Comparison of ENCODE assay signal across 8 cellular contexts in genomic region chr20:41617931-41618806, GRCh38. TPM values are rescaled to one million over a fixed set of nuclear protein-coding genes. Genes with fewer than 3 reads are reported as not detected.
DNase-seq lines count a peak whose midpoint lies in the region; TF ChIP-seq lines count a peak whose summit lies in the region.

Gene CHD6, minus strand, starts transcription at chr20:41618377. Its CDS starts 67,040 bp downstream, at chr20:41551337.

- peak within 1 kb of the TSS; percentile 80; the same call in 1 of the 2 replicates for H3K14ac ChIP-seq in H9 (ENCODE audit: insufficient read depth, low read length)

- no peak within 1 kb of the TSS for H2BK5ac ChIP-seq in H9 (ENCODE audit: insufficient read length, low read length)

- no peaks in the 10 kb centered on the region for H3K36me3 Mint-ChIP-seq in H9 (ENCODE audit: insufficient read depth in 1 of 3, low read depth in 3 of 3)
- no peaks in the 10 kb centered on the region for H3K36me3 Mint-ChIP-seq in neural crest cell (ENCODE audit: low read depth)

- H3K4me1 ChIP-seq in H9 (ENCODE audit: insufficient read depth, low read length) = peaks cover 8% of the 10 kb centered on the region
- peaks cover 8% of the 10 kb centered on the region for H3K4me1 ChIP-seq in stomach smooth muscle (ENCODE audit: control insufficient read depth, insufficient read depth, low read length)

- H3K27ac ChIP-seq in H9 (ENCODE audit: insufficient read length, low read depth, low read length) (peak within 1 kb of the TSS; percentile 57), stomach smooth muscle (ENCODE audit: low read length) (no peak within 1 kb of the TSS)

- H3K56ac ChIP-seq in H9 (ENCODE audit: insufficient read length, low read depth, low read length) = no peak within 1 kb of the TSS

- no peak within 1 kb of the TSS for H4K5ac ChIP-seq in H9 (ENCODE audit: insufficient read length, low read depth, low read length)

- no peak within 1 kb of the TSS for H4K91ac ChIP-seq in H9 (ENCODE audit: insufficient read length, low read depth, low read length)

- no peak within 1 kb of the TSS for H2BK12ac ChIP-seq in H9 (ENCODE audit: insufficient read length, low read depth, low read length)

- H2AK5ac ChIP-seq in H9 (ENCODE audit: insufficient read length, low read length) = no peak within 1 kb of the TSS

- H3K9me3 ChIP-seq in H9 (ENCODE audit: control insufficient read depth, low read depth, low read length) (no peaks in the 10 kb centered on the region), MG63 (no peaks in the 10 kb centered on the region), stomach smooth muscle (ENCODE audit: control insufficient read depth in 2 of 2, low read length in 2 of 2) (no peaks in the 10 kb centered on the region)

- peak within 1 kb of the TSS; percentile 75 for H3K4me2 ChIP-seq in H9 (ENCODE audit: insufficient read depth, insufficient read length, low read length)

- H3K4me1 Mint-ChIP-seq in H9 = peaks cover 50% of the 10 kb centered on the region in 2 experiments
- H3K4me1 Mint-ChIP-seq in neural crest cell = peaks cover 37% of the 10 kb centered on the region

- H3K79me2 ChIP-seq in H9 (ENCODE audit: insufficient read depth, low read length) = peaks cover 32% of the 10 kb centered on the region; the same call in 1 of the 2 replicates

- H3K4ac ChIP-seq in H9 (ENCODE audit: low read depth, low read length) = no peak within 1 kb of the TSS

- H2BK120ac ChIP-seq in H9 (ENCODE audit: low read depth, low read length, poor library complexity, severe bottlenecking) = no peak within 1 kb of the TSS

- H3K4me3 ChIP-seq in MG63 (peak within 1 kb of the TSS; percentile 76), foreskin fibroblast (ENCODE audit: low read depth in 1 of 2, low read length in 2 of 2) (peak within 1 kb of the TSS; percentile 62 to 86), stomach smooth muscle (ENCODE audit: low read length in 2 of 2) (peak within 1 kb of the TSS; percentile 79 to 85)

- peak; percentile 99 for DNase-seq in ELF-1 (ENCODE audit: low read depth, low spot score)
- DNase-seq in H9 = peak; percentile 100
- DNase-seq in MG63 = peak; percentile 100
- DNase-seq in SHP77 treated with DMSO at 0.1 percent for 48 hours (lab: John Stamatoyannopoulos, UW) = peak; percentile 97
- peak; percentile 99 for DNase-seq in activated effector memory CD4-positive, alpha-beta T cell treated with anti-CD3 and anti-CD28 coated beads, Interleukin-2, amount 50 U/mL, for 16 hours
- DNase-seq in foreskin fibroblast = peak; percentile 100
- peak; percentile 98 for DNase-seq in neural crest cell (ENCODE audit: low read depth, low spot score)

- no CpG with 5 or more reads among the region's 98 CpGs for WGBS in H9 (ENCODE audit: extremely low coverage, insufficient read length, low lambda C conversion rate)

- no peak within 1 kb of the TSS for H2BK15ac ChIP-seq in H9 (ENCODE audit: low read depth, low read length)

- H3K23me2 ChIP-seq in H9 (ENCODE audit: insufficient read length, low read depth, low read length, poor library complexity, severe bottlenecking) = peaks cover 9% of the 10 kb centered on the region

- H3K9ac ChIP-seq in H9 (ENCODE audit: extremely low read depth, insufficient read length, low read length) (peak within 1 kb of the TSS; percentile 65), stomach smooth muscle (ENCODE audit: low read length in 2 of 2) (peak within 1 kb of the TSS; percentile 79 to 80)

- H3K27ac Mint-ChIP-seq in H9 (peak within 1 kb of the TSS; percentile 32 to 84 (median 65); a peak in 6 of 7 replicates), neural crest cell (ENCODE audit: unreplicated experiment) (peak within 1 kb of the TSS; percentile 65)

- no peak for TF ChIP-seq CTCF in H9 (conservative IDR thresholded peaks at IDR 0.05)
- TF ChIP-seq CTCF in foreskin fibroblast (IDR thresholded peaks at IDR 0.05; ENCODE audit: low read depth, low read length) = no peak
- TF ChIP-seq CTCF in neural crest cell (conservative IDR thresholded peaks at IDR 0.05) = no peak

- no peak within 1 kb of the TSS for H3K23ac ChIP-seq in H9 (ENCODE audit: insufficient read length, low read depth, low read length)

- peak within 1 kb of the TSS; percentile 92 for H3K18ac ChIP-seq in H9 (ENCODE audit: insufficient read length, low read depth, low read length)

- no peak within 1 kb of the TSS for H4K8ac ChIP-seq in H9 (replicated peaks; ENCODE audit: insufficient read length, low read depth, low read length)

- H3K4me3 Mint-ChIP-seq in H9 (peak within 1 kb of the TSS; percentile 85 to 96), neural crest cell (peak within 1 kb of the TSS; percentile 98)

- H3K9me3 Mint-ChIP-seq in H9 (no peaks in the 10 kb centered on the region), neural crest cell (no peaks in the 10 kb centered on the region)

- no peaks in the 10 kb centered on the region for H3K27me3 ChIP-seq in H9 (ENCODE audit: insufficient read depth, low read length)
- H3K27me3 ChIP-seq in MG63 = no peaks in the 10 kb centered on the region
- no peaks in the 10 kb centered on the region for H3K27me3 ChIP-seq in stomach smooth muscle (ENCODE audit: control insufficient read depth in 1 of 2, insufficient read depth in 2 of 2, low read length in 2 of 2)

- H3K79me1 ChIP-seq in H9 (ENCODE audit: insufficient read depth, low read depth, low read length, poor library complexity, severe bottlenecking) = peaks cover 4% of the 10 kb centered on the region

- H3T11ph ChIP-seq in H9 (ENCODE audit: low read length) = no peak within 1 kb of the TSS

- no peak within 1 kb of the TSS for H2BK20ac ChIP-seq in H9 (ENCODE audit: low read depth, low read length, poor library complexity, severe bottlenecking)

- H3K36me3 ChIP-seq in MG63 (no peaks in the 10 kb centered on the region), stomach smooth muscle (ENCODE audit: control insufficient read depth in 2 of 2, insufficient read depth in 2 of 2, low read length in 2 of 2) (no peaks in the 10 kb centered on the region)

- H4K20me1 ChIP-seq in H9 (ENCODE audit: control insufficient read depth, insufficient read depth, insufficient read length) = no peaks in the 10 kb centered on the region

- H2AFZ ChIP-seq in H9 (ENCODE audit: low read length) = no peak within 1 kb of the TSS

- H3K27me3 Mint-ChIP-seq in H9 (ENCODE audit: low read depth) (peaks cover 1% of the 10 kb centered on the region), neural crest cell (ENCODE audit: low read depth) (peaks cover 24% of the 10 kb centered on the region)

RNA-seq across cellular contexts. Expression of gene CHD6, which starts in this region (rescaled TPM):
- total RNA-seq in H9 (2021) = 48.2 and 51.5 TPM in 2 replicates
- 16.1 and 27.2 TPM in 2 replicates for total RNA-seq in MG63 (2014; rRNA removed; shearing (Covaris generic); ENCODE audit: low replicate concordance)
- total RNA-seq in neural crest cell = 49.9 and 51.2 TPM in 2 replicates
